In the genomic region with DNA sequence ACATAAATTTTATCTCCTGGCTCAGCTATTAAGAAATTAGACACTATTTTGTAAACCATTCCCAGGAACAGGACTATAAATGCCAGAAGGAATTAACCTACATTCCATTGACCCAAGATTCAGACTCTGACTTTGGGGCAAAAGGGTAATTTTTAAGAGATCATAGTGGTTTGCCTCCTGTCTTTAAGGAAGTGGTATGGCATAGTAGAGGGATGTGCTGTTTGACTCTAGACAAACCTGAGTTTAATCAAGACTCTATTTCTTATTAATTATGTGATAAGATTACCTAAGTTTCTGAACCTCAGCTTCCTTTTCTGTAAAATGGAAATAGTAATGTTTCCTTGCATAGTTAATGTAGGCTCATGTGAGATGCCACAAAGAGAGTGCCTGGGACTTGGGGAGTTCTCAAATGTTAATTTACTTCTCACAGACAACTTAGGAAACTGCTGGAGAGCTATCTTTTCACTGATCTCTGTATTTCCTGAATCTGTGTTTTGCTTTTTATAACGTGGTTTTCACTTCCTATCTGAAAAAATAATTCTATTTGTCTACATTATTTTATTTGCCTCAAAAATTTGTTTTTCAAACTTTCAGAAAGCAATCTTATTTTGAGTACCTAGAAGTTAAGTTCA, we compare ENCODE assay signal across 20 cellular contexts. TPM values are rescaled to one million over a fixed set of nuclear protein-coding genes. Genes with fewer than 3 reads are reported as not detected.
DNase-seq lines count a peak whose midpoint lies in the region; ATAC-seq and TF ChIP-seq lines count a peak whose summit lies in the region.
"Had no signal": no experiment of that assay in that cellular context is flagged by ENCODE, and none has a peak within 500 bp of the region (broad histone marks: within the 10 kb centered on the region; RNA-seq: fewer than 3 reads in every experiment).

No MANE protein-coding gene starts in this region.

- no peaks in the 10 kb centered on the region for H3K36me3 Mint-ChIP-seq in CD4-positive, alpha-beta T cell (ENCODE audit: low read depth)
- no peaks in the 10 kb centered on the region for H3K36me3 Mint-ChIP-seq in T-helper 2 cell treated with Interferon-gamma antibody and Interleukin-4, amounts not matched to agents 5 μg/mL and 100 μg/mL, for 36 hours (ENCODE audit: low read depth)
- no peaks in the 10 kb centered on the region for H3K36me3 Mint-ChIP-seq in naive thymus-derived CD4-positive, alpha-beta T cell
- no peaks in the 10 kb centered on the region for H3K36me3 Mint-ChIP-seq in endothelial cell (ENCODE audit: low read depth, unreplicated experiment)
- H3K36me3 Mint-ChIP-seq: CD14-positive monocyte had no signal

- H3K27ac ChIP-seq in CD4-positive, alpha-beta T cell (ENCODE audit: low read depth, low read length): peak overlapping the region; percentile 2
- peak overlapping the region; percentile 62 for H3K27ac ChIP-seq in DND-41 (ENCODE audit: low read length)
- H3K27ac ChIP-seq in naive thymus-derived CD4-positive, alpha-beta T cell (ENCODE audit: low read depth, low read length): peak overlapping the region; percentile 15
- H3K27ac ChIP-seq: GM23248, KMS-11, PC-9, RWPE1 had no signal

- H3K79me2 ChIP-seq in DND-41 (ENCODE audit: insufficient read depth, low read length): no peaks in the 10 kb centered on the region

- no peaks in the 10 kb centered on the region for H3K27me3 ChIP-seq in CD4-positive, alpha-beta T cell (ENCODE audit: control insufficient read depth, insufficient read depth, low read length)
- no peaks in the 10 kb centered on the region for H3K27me3 ChIP-seq in DND-41 (ENCODE audit: insufficient read depth, low read length, poor library complexity)
- H3K27me3 ChIP-seq in naive thymus-derived CD4-positive, alpha-beta T cell (ENCODE audit: control insufficient read depth in 2 of 2, insufficient read depth in 2 of 2, low read length in 2 of 2): no peaks in the 10 kb centered on the region

- POLR2A ChIA-PET in CD4-positive, alpha-beta T cell (lab: Charles Lee): interaction anchor here (1.4 to 2.1 kb wide), 2 partner anchors 12 to 66 kb away, joined by 4 to 11 read pairs; a partner anchor contains a TSS
- POLR2A ChIA-PET in naive thymus-derived CD4-positive, alpha-beta T cell (lab: Charles Lee): interaction anchor here (1.3 to 3.2 kb wide), 3 partner anchors 8 to 170 kb away, joined by 4 to 34 read pairs (median 5); a partner anchor contains a TSS

- H3K4me1 Mint-ChIP-seq in CD4-positive, alpha-beta T cell (ENCODE audit: low read depth): peaks cover 46% of the 10 kb centered on the region
- peaks cover 27% of the 10 kb centered on the region for H3K4me1 Mint-ChIP-seq in T-helper 2 cell treated with Interferon-gamma antibody and Interleukin-4, amounts not matched to agents 5 μg/mL and 100 μg/mL, for 36 hours (ENCODE audit: low read depth)
- H3K4me1 Mint-ChIP-seq in naive thymus-derived CD4-positive, alpha-beta T cell: peaks cover 13 to 55% (median 37%) of the 10 kb centered on the region in 7 donors
- peaks cover 27% of the 10 kb centered on the region for H3K4me1 Mint-ChIP-seq in endothelial cell (ENCODE audit: unreplicated experiment)

- intact Hi-C loops in CD4-positive, alpha-beta T cell (cut with DNase I, micrococcal nuclease): loop anchor here in 1 of 2 experiments (1.0 kb wide), 1 partner anchor 10 kb away; no protein-coding TSS in a partner anchor
- intact Hi-C loops in naive thymus-derived CD4-positive, alpha-beta T cell (cut with micrococcal nuclease): loop anchor here in 1 of 2 donors (1.0 kb wide), 1 partner anchor 12 kb away; a partner anchor contains a TSS

- H3K4me3 ChIP-seq in DND-41 (ENCODE audit: low read depth in 1 of 2, low read length in 2 of 2): no peak overlapping the region
- H3K4me3 ChIP-seq in naive thymus-derived CD4-positive, alpha-beta T cell (ENCODE audit: low read length): no peak overlapping the region
- H3K4me3 ChIP-seq: GM12878, GM23248, PC-9 had no signal

- peak overlapping the region; percentile 46 for H3K4me2 ChIP-seq in DND-41 (ENCODE audit: insufficient read depth, low read length)
- H3K4me2 ChIP-seq: KMS-11, PC-9 had no signal

- H3K4me3 Mint-ChIP-seq in CD4-positive, alpha-beta T cell: peak overlapping the region; percentile 7
- H3K4me3 Mint-ChIP-seq in T-helper 2 cell treated with Interferon-gamma antibody and Interleukin-4, amounts not matched to agents 5 μg/mL and 100 μg/mL, for 36 hours: peak overlapping the region; percentile 1
- H3K4me3 Mint-ChIP-seq in naive thymus-derived CD4-positive, alpha-beta T cell: peak overlapping the region in 9 of 10 donors; percentile 18 to 75 (median 61)
- H3K4me3 Mint-ChIP-seq in endothelial cell (ENCODE audit: unreplicated experiment): no peak overlapping the region
- H3K4me3 Mint-ChIP-seq: CD14-positive monocyte had no signal

- H3K9me3 ChIP-seq in CD4-positive, alpha-beta T cell (ENCODE audit: control insufficient read depth, low read length): no peaks in the 10 kb centered on the region
- H3K9me3 ChIP-seq in DND-41 (ENCODE audit: insufficient read depth, low read length, severe bottlenecking): no peaks in the 10 kb centered on the region
- H3K9me3 ChIP-seq in naive thymus-derived CD4-positive, alpha-beta T cell (ENCODE audit: control insufficient read depth in 2 of 3, low read length in 3 of 3): no peaks in the 10 kb centered on the region

- TF ChIP-seq CTCF in CD4-positive, alpha-beta T cell (IDR thresholded peaks at IDR 0.05): no peak
- TF ChIP-seq CTCF in DND-41 (IDR thresholded peaks at IDR 0.05; ENCODE audit: borderline replicate concordance, extremely low read depth, low read length, poor library complexity, severe bottlenecking) (peak; percentile 35), endothelial cell (IDR thresholded peaks at IDR 0.05; ENCODE audit: unreplicated experiment) (no peak)

- DNase-seq in CD4-positive, alpha-beta T cell: no peak
- no peak for DNase-seq in DND-41
- no peak for DNase-seq in T-helper 2 cell treated with Interferon-gamma antibody and Interleukin-4, amounts not matched to agents 5 μg/mL and 100 μg/mL, for 36 hours (ENCODE audit: low spot score)
- DNase-seq in naive thymus-derived CD4-positive, alpha-beta T cell: peak in 3 of 9 donors; percentile 4 to 13 (median 5)
- DNase-seq in endothelial cell (ENCODE audit: low spot score): no peak
- no peak for DNase-seq in cerebellar cortex (ENCODE audit: low spot score)
- DNase-seq in activated T-cell treated with anti-CD3 and anti-CD28 coated beads for 4 hours: no peak
- DNase-seq: DMS153, EL, GM23248, NCI-H1436, NCI-H1930, NCI-H526, PC-9, SIG-M5 had no signal

- no peak overlapping the region for H3K9ac ChIP-seq in DND-41 (ENCODE audit: low read depth, low read length)
- H3K9ac ChIP-seq: GM23248, KMS-11 had no signal

- ATAC-seq in CD4-positive, alpha-beta T cell (ENCODE audit: poor library complexity): peak; percentile 48
- ATAC-seq in DND-41 (ENCODE audit: insufficient read depth, low read depth): peak; percentile 85
- peak; percentile 46 for ATAC-seq in naive thymus-derived CD4-positive, alpha-beta T cell
- ATAC-seq: GM12878, SK-N-SH treated with all-trans-retinoic acid at 6 μM for 48 hours had no signal

- H3K9me3 Mint-ChIP-seq in CD4-positive, alpha-beta T cell: no peaks in the 10 kb centered on the region
- H3K9me3 Mint-ChIP-seq in T-helper 2 cell treated with Interferon-gamma antibody and Interleukin-4, amounts not matched to agents 5 μg/mL and 100 μg/mL, for 36 hours: no peaks in the 10 kb centered on the region
- no peaks in the 10 kb centered on the region for H3K9me3 Mint-ChIP-seq in naive thymus-derived CD4-positive, alpha-beta T cell
- H3K9me3 Mint-ChIP-seq in endothelial cell (ENCODE audit: unreplicated experiment): no peaks in the 10 kb centered on the region

- peak overlapping the region; percentile 20; the same call in 1 of the 2 replicates for H2AFZ ChIP-seq in DND-41 (ENCODE audit: low read depth, low read length)
- H2AFZ ChIP-seq: GM23248, PC-9 had no signal

- H3K36me3 ChIP-seq in DND-41 (ENCODE audit: insufficient read depth, low read length): no peaks in the 10 kb centered on the region
- no peaks in the 10 kb centered on the region for H3K36me3 ChIP-seq in naive thymus-derived CD4-positive, alpha-beta T cell (ENCODE audit: control insufficient read depth in 2 of 3, insufficient read depth in 3 of 3, low read length in 3 of 3)

- H3K27me3 Mint-ChIP-seq in CD4-positive, alpha-beta T cell: no peaks in the 10 kb centered on the region
- peaks cover 10% of the 10 kb centered on the region for H3K27me3 Mint-ChIP-seq in T-helper 2 cell treated with Interferon-gamma antibody and Interleukin-4, amounts not matched to agents 5 μg/mL and 100 μg/mL, for 36 hours (ENCODE audit: low read depth)
- peaks cover 0 to 3% (median 0%) of the 10 kb centered on the region in 5 donors for H3K27me3 Mint-ChIP-seq in naive thymus-derived CD4-positive, alpha-beta T cell
- H3K27me3 Mint-ChIP-seq in endothelial cell (ENCODE audit: unreplicated experiment): no peaks in the 10 kb centered on the region

- CTCF ChIA-PET in CD4-positive, alpha-beta T cell (lab: Charles Lee): no interaction called here
- CTCF ChIA-PET in naive thymus-derived CD4-positive, alpha-beta T cell (lab: Charles Lee): interaction anchor here (1.4 kb wide), 1 partner anchor 67 kb away, joined by 3 read pairs; no protein-coding TSS in a partner anchor

- peaks cover 26% of the 10 kb centered on the region for H3K4me1 ChIP-seq in DND-41 (ENCODE audit: insufficient read depth, low read length)
- H3K4me1 ChIP-seq in naive thymus-derived CD4-positive, alpha-beta T cell (ENCODE audit: control insufficient read depth in 2 of 2, insufficient read depth in 2 of 2, low read length in 2 of 2): peaks cover 5 to 29% of the 10 kb centered on the region in 2 donors

- H3K27ac Mint-ChIP-seq in CD4-positive, alpha-beta T cell: peak overlapping the region; percentile 34
- no peak overlapping the region for H3K27ac Mint-ChIP-seq in T-helper 2 cell treated with Interferon-gamma antibody and Interleukin-4, amounts not matched to agents 5 μg/mL and 100 μg/mL, for 36 hours
- H3K27ac Mint-ChIP-seq in naive thymus-derived CD4-positive, alpha-beta T cell: peak overlapping the region in 8 of 9 donors; percentile 11 to 85 (median 72)
- no peak overlapping the region for H3K27ac Mint-ChIP-seq in endothelial cell (ENCODE audit: unreplicated experiment)
- H3K27ac Mint-ChIP-seq: CD14-positive monocyte had no signal

- H4K20me1 ChIP-seq in DND-41 (ENCODE audit: insufficient read depth, low read length): no peaks in the 10 kb centered on the region

RNA-seq across cellular contexts. Expression of a gene that starts 11.9 kb away (rescaled TPM):
- 1 to 10 TPM; 7.4 to 8.2 TPM for total RNA-seq in CD4-positive, alpha-beta T cell
- total RNA-seq in naive thymus-derived CD4-positive, alpha-beta T cell: 10 to 100 TPM in 4 of 5 experiments, 1 to 10 TPM in 1; 4.2 to 38.0 (median 24.4) TPM
- polyA plus RNA-seq in naive thymus-derived CD4-positive, alpha-beta T cell: 100 to 1,000 TPM; 101 to 117 TPM
- total RNA-seq in endothelial cell (ENCODE audit: unreplicated experiment): 90.9 TPM
- total RNA-seq: GM23248 had no signal

Comparison
In these comparisons a context has a peak if more than half of its experiments do, and no peak if none do; other contexts are left out.
1. H3K27ac ChIP-seq: peak in every context shown above with its lines; median percentile 62 in DND-41; 15 in naive thymus-derived CD4-positive, alpha-beta T cell; 2 in CD4-positive, alpha-beta T cell.
2. H3K27ac Mint-ChIP-seq: peak in CD4-positive, alpha-beta T cell (single experiment) and naive thymus-derived CD4-positive, alpha-beta T cell (8 of 9); none in T-helper 2 cell treated with Interferon-gamma antibody and Interleukin-4, amounts not matched to agents 5 μg/mL and 100 μg/mL, for 36 hours (single experiment) and endothelial cell (single experiment).
3. Peak in every context shown above with its lines, with median percentiles within 50 percentile points of each other: ATAC-seq.